8 cellular contexts compared by ENCODE assay signal in the genomic region with DNA sequence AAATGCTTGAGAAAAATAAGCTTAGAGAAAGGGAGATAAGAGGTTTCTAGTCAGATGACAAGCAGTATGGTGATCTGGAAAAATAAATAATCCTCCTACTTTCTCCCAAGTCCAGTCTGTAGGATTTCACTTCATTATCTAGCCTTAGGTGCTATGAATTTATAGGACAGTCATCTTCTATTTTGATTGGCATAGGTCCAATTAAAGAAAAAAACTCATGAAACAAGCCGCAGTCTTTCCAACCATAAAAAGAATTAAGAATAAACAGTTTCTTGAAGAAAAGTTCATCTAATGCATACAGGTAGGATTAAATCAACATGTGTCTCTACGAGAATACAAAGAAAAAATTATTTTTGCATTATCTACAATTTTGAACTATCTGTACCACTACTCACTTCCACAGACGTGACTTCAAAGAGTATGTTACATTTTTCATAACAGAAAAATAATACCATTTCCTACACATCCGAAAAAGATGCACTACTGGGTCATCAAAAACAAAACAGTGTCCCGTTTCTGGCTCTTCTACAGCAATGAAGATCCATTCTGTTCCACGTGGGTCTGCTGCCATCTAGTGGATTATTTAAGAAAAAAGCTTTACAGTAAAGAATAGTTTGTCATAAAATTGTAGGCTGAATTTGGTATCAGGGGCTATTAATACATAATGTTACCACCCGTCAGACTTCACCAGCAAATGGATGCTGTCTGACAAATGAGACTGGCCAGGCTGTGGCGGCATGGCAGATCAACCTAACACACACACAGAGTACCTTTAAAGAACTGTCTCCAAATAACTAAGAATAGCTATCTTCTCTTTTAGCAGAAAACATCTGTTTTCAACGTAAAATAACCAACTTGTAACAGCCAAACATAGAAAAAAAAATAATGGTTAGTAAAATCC. TPM values are rescaled to one million over a fixed set of nuclear protein-coding genes. Genes with fewer than 3 reads are reported as not detected.
DNase-seq lines count a peak whose midpoint lies in the region; ATAC-seq, FAIRE-seq and TF ChIP-seq lines count a peak whose summit lies in the region.

No MANE protein-coding gene starts in this region.

- H3K9me3 Mint-ChIP-seq in stimulated activated naive CD8-positive, alpha-beta T cell treated with anti-CD3 and anti-CD28 coated beads, Interleukin-15, amount 100 ng/mL, for 72 hours: no peaks in the 10 kb centered on the region

- peak; percentile 55 for FAIRE-seq in colon (lab: Jason Lieb, UNC)

- TF ChIP-seq POLR2A in right lobe of liver (IDR thresholded peaks at IDR 0.05): no peak

- no peaks in the 10 kb centered on the region for H3K27me3 Mint-ChIP-seq in stimulated activated naive CD8-positive, alpha-beta T cell treated with anti-CD3 and anti-CD28 coated beads, Interleukin-15, amount 100 ng/mL, for 72 hours

- no peak overlapping the region for H3K4me3 ChIP-seq in right lobe of liver

- H3K27ac Mint-ChIP-seq in stimulated activated naive CD8-positive, alpha-beta T cell treated with anti-CD3 and anti-CD28 coated beads, Interleukin-15, amount 100 ng/mL, for 72 hours: no peak overlapping the region

- H3K27ac ChIP-seq in right lobe of liver: no peak overlapping the region

- peaks cover 17% of the 10 kb centered on the region for H3K4me1 Mint-ChIP-seq in stimulated activated naive CD8-positive, alpha-beta T cell treated with anti-CD3 and anti-CD28 coated beads, Interleukin-15, amount 100 ng/mL, for 72 hours

- no peaks in the 10 kb centered on the region for H3K36me3 ChIP-seq in right lobe of liver

- WGBS in right lobe of liver (ENCODE audit: insufficient coverage, low coverage, low lambda C conversion rate, missing lambda C conversion rate): 20% methylated on average over 9 of the region's 9 CpGs

- H3K27me3 ChIP-seq in right lobe of liver: no peaks in the 10 kb centered on the region

- no peaks in the 10 kb centered on the region for H3K9me3 ChIP-seq in right lobe of liver

- DNase-seq in AG08395 (ENCODE audit: low spot score) (peak; percentile 72), NCI-H1105 (lab: John Stamatoyannopoulos, UW) (peak; percentile 37), SW480 (ENCODE audit: low spot score) (peak; percentile 41), right lobe of liver (no peak)
- DNase-seq in stimulated activated naive CD8-positive, alpha-beta T cell treated with anti-CD3 and anti-CD28 coated beads, Interleukin-15, amount 100 ng/mL, for 72 hours: peak; percentile 18 to 46

- TF ChIP-seq CTCF in GM12872 (IDR thresholded peaks at IDR 0.05; ENCODE audit: insufficient read depth, low read depth, low read length) (peak; percentile 42; the same call in 2 of the 3 replicates), right lobe of liver (IDR thresholded peaks at IDR 0.05) (peak; percentile 75 to 77 (median 76))

- H3K4me1 ChIP-seq in right lobe of liver: no peaks in the 10 kb centered on the region

- ATAC-seq in HG02642 (IDR thresholded peaks at IDR 0.05; ENCODE audit: poor library complexity, unreplicated experiment): peak; percentile 67
- peak; percentile 82 to 93 (median 90) for ATAC-seq in right lobe of liver
- ATAC-seq in stimulated activated naive CD8-positive, alpha-beta T cell treated with anti-CD3 and anti-CD28 coated beads, Interleukin-15, amount 100 ng/mL, for 72 hours: peak; percentile 73

- intact Hi-C loops in right lobe of liver (cut with DNase I): no loop called here

- H3K4me3 Mint-ChIP-seq in stimulated activated naive CD8-positive, alpha-beta T cell treated with anti-CD3 and anti-CD28 coated beads, Interleukin-15, amount 100 ng/mL, for 72 hours: no peak overlapping the region

RNA-seq across cellular contexts. Expression of a gene that starts 28.9 kb away (rescaled TPM):
- total RNA-seq in right lobe of liver: 10 to 100 TPM; 14.9 to 28.5 (median 17.0) TPM

RNA-seq across cellular contexts. Expression of a gene that starts 54.0 kb away (rescaled TPM):
- total RNA-seq in right lobe of liver: not detected

Comparison
In these comparisons a context has a peak if more than half of its experiments do, and no peak if none do; other contexts are left out.
1. DNase-seq: peak in AG08395 (single experiment), NCI-H1105 (single experiment), SW480 (single experiment) and stimulated activated naive CD8-positive, alpha-beta T cell treated with anti-CD3 and anti-CD28 coated beads, Interleukin-15, amount 100 ng/mL, for 72 hours (2 of 2); none in right lobe of liver (0 of 3).
2. Peak in every context shown above with its lines, with median percentiles within 50 percentile points of each other: ATAC-seq.